In genomic region chr20:5131502-5131901, GRCh38 we compare ENCODE assay signal across 13 cellular contexts. TPM values are rescaled to one million over a fixed set of nuclear protein-coding genes. Genes with fewer than 3 reads are reported as not detected.
DNase-seq lines count a peak whose midpoint lies in the region; ATAC-seq and TF ChIP-seq lines count a peak whose summit lies in the region.
"Had no signal": no experiment of that assay in that cellular context is flagged by ENCODE, and none has a peak within 500 bp of the region (broad histone marks: within the 10 kb centered on the region; RNA-seq: fewer than 3 reads in every experiment).

No MANE protein-coding gene starts in this region.

- intact Hi-C loops in left cardiac atrium (cut with DNase I), result no loop called here
- intact Hi-C loops in transverse colon (cut with DNase I; ENCODE audit: low total_unique reads), result no loop called here

- WGBS in transverse colon (ENCODE audit: low coverage in 1 of 2), 2 donors, result 71 to 75% methylated on average over 4 to 5 of the region's 5 CpGs

- TF ChIP-seq CTCF in right atrium auricular region (IDR thresholded peaks at IDR 0.05) (no peak), transverse colon (IDR thresholded peaks at IDR 0.05) (no peak)

- TF ChIP-seq EP300 in transverse colon (IDR thresholded peaks at IDR 0.05; ENCODE audit: low read depth), result no peak

- H3K4me3 Mint-ChIP-seq in T-helper 17 cell, result no peak overlapping the region

- peaks cover 30% of the 10 kb centered on the region for H3K4me1 Mint-ChIP-seq in T-helper 17 cell

- in situ Hi-C loops in transverse colon (cut with MboI; ENCODE audit: low pct_ligation_motif_present in 1 of 4, low pct_unique_long_range_greater_than_20kb in 1 of 4, low sequenced_read_pairs in 3 of 4), result loop anchor here in 2 of 4 donors (10.0 kb wide), 1 partner anchor 53 kb away; no protein-coding TSS in a partner anchor

- H3K27ac Mint-ChIP-seq in T-helper 17 cell, result peak overlapping the region; percentile 67

- H3K9me3 ChIP-seq in right atrium auricular region, result no peaks in the 10 kb centered on the region
- no peaks in the 10 kb centered on the region for H3K9me3 ChIP-seq in T-helper 17 cell (ENCODE audit: control insufficient read depth, low read length, poor library complexity, severe bottlenecking)
- no peaks in the 10 kb centered on the region for H3K9me3 ChIP-seq in transverse colon
- H3K9me3 ChIP-seq: HAP-1 had no signal

- ATAC-seq in left cardiac atrium (no peak), T-helper 17 cell (no peak), HG02970 (IDR thresholded peaks at IDR 0.05; ENCODE audit: low FRiP score, unreplicated experiment) (no peak), HG03460 (IDR thresholded peaks at IDR 0.05; ENCODE audit: unreplicated experiment) (no peak)
- ATAC-seq: PC-3 had no signal

- H3K36me3 ChIP-seq in right atrium auricular region (no peaks in the 10 kb centered on the region), transverse colon (no peaks in the 10 kb centered on the region)

- H3K27ac ChIP-seq in right atrium auricular region, result peak overlapping the region; percentile 99 to 100
- peak overlapping the region; percentile 20 to 61 (median 56) for H3K27ac ChIP-seq in transverse colon
- H3K27ac ChIP-seq: epithelial cell of prostate had no signal

- TF ChIP-seq POLR2A in transverse colon (IDR thresholded peaks at IDR 0.05), result no peak

- DNase-seq in right atrium auricular region (ENCODE audit: low spot score) (no peak), left cardiac atrium (no peak), T-helper 17 cell (no peak), left kidney (ENCODE audit: low read depth, low spot score) (peak; percentile 7), transverse colon (no peak), NCI-H2227 treated with DMSO at 0.1 percent for 48 hours (lab: John Stamatoyannopoulos, UW) (no peak)
- DNase-seq: activated CD4-positive, alpha-beta T cell treated with anti-CD3 and anti-CD28 coated beads, Interleukin-2, amount 50 U/mL, for 1 hour; mammary epithelial cell; PC-3 had no signal

- H3K27me3 ChIP-seq in right atrium auricular region (no peaks in the 10 kb centered on the region), transverse colon (no peaks in the 10 kb centered on the region)

- H3K4me1 ChIP-seq in right atrium auricular region (peaks cover 0 to 71% of the 10 kb centered on the region in 2 donors), transverse colon (peaks cover 18 to 52% (median 33%) of the 10 kb centered on the region in 4 donors)

- H3K27me3 Mint-ChIP-seq in T-helper 17 cell, result no peaks in the 10 kb centered on the region

- peak overlapping the region in 1 of 2 donors; percentile 8 for H3K4me3 ChIP-seq in right atrium auricular region
- no peak overlapping the region for H3K4me3 ChIP-seq in transverse colon
- H3K4me3 ChIP-seq: HAP-1 had no signal

- H3K36me3 Mint-ChIP-seq in T-helper 17 cell (ENCODE audit: low read depth), result no peaks in the 10 kb centered on the region

RNA-seq across cellular contexts. Expression of gene CDS2, which starts 4.7 kb away (rescaled TPM):
- total RNA-seq in right atrium auricular region, result 10 to 100 TPM; 45.5 to 60.8 TPM
- total RNA-seq in left cardiac atrium, result 10 to 100 TPM; 57.7 to 77.7 TPM
- 10 to 100 TPM; 75.3 to 86.9 TPM for total RNA-seq in T-helper 17 cell
- 10 to 100 TPM; 26.9 to 60.1 (median 30.3) TPM for total RNA-seq in transverse colon

RNA-seq across cellular contexts. Expression of gene PCNA, which starts 11.7 kb away (rescaled TPM):
- 10 to 100 TPM; 25.3 to 25.4 TPM for total RNA-seq in right atrium auricular region
- total RNA-seq in left cardiac atrium, result 10 to 100 TPM; 23.9 to 38.1 TPM
- total RNA-seq in T-helper 17 cell, result 10 to 100 TPM; 29.3 to 35.4 TPM
- 10 to 100 TPM; 18.3 to 56.7 (median 38.2) TPM for total RNA-seq in transverse colon

RNA-seq across cellular contexts. Expression of gene TMEM230, which starts 18.6 kb away (rescaled TPM):
- total RNA-seq in right atrium auricular region (100 to 1,000 TPM in 1 of 2 donors, 10 to 100 TPM in 1; 77.7 to 101 TPM), left cardiac atrium (10 to 100 TPM; 93.4 to 97.1 TPM), T-helper 17 cell (10 to 100 TPM; 49.9 to 50.5 TPM), transverse colon (10 to 100 TPM; 10.1 to 83.4 (median 40.9) TPM)
